In genomic region chr16:75099738-75100615, GRCh38 we compare ENCODE assay signal across 1 cellular context.
TF ChIP-seq lines count a peak whose summit lies in the region.

No MANE protein-coding gene starts in this region.

TF ChIP-seq in K562, 482 proteins besides CTCF, POLR2A, EP300 and RAD21 (continued from another document and continues in another):
- no peak for TF ChIP-seq MBD1 (CRISPR knock-in tag; IDR thresholded peaks at IDR 0.05)
- TF ChIP-seq SREBF2 (CRISPR knock-in tag; IDR thresholded peaks at IDR 0.05), result no peak
- no peak for TF ChIP-seq MLLT1 (IDR thresholded peaks at IDR 0.05)
- TF ChIP-seq ZNF655 (CRISPR knock-in tag; IDR thresholded peaks at IDR 0.05), result no peak
- TF ChIP-seq ZBTB7A (IDR thresholded peaks at IDR 0.05; ENCODE audit: borderline replicate concordance, control insufficient read depth, low read depth, low read length), result no peak
- TF ChIP-seq MCM5 (IDR thresholded peaks at IDR 0.05; ENCODE audit: low read depth), result no peak
- no peak for TF ChIP-seq ZNF184 (CRISPR knock-in tag; IDR thresholded peaks at IDR 0.05)
- no peak for TF ChIP-seq RERE (CRISPR knock-in tag; IDR thresholded peaks at IDR 0.05; ENCODE audit: borderline replicate concordance)
- no peak for TF ChIP-seq SRSF3 (IDR thresholded peaks at IDR 0.05; ENCODE audit: insufficient read depth, low read length)
- TF ChIP-seq ZNF408 (CRISPR knock-in tag; IDR thresholded peaks at IDR 0.05; ENCODE audit: low read depth), result no peak
- TF ChIP-seq ATF2 (CRISPR knock-in tag; IDR thresholded peaks at IDR 0.05), result no peak
- TF ChIP-seq CAMTA2 (CRISPR knock-in tag; conservative IDR thresholded peaks at IDR 0.05), result no peak
- TF ChIP-seq ZNF175 (CRISPR knock-in tag; IDR thresholded peaks at IDR 0.05; ENCODE audit: low read depth), result 0 out of 2 replicates have a peak, but pooled peaks have one; percentile 53
- TF ChIP-seq GTF3C2 (IDR thresholded peaks at IDR 0.05; ENCODE audit: borderline replicate concordance, extremely low read depth, insufficient read length), result no peak
- no peak for TF ChIP-seq PKNOX1 (IDR thresholded peaks at IDR 0.05)
- no peak for TF ChIP-seq UBTF (IDR thresholded peaks at IDR 0.05; ENCODE audit: borderline replicate concordance in 1 of 2, low read depth in 2 of 2, low read length in 2 of 2)
- peak; percentile 71 for TF ChIP-seq GABPA (tag; conservative IDR thresholded peaks at IDR 0.05; ENCODE audit: low read depth)
- TF ChIP-seq TSHZ1 (CRISPR knock-in tag; IDR thresholded peaks at IDR 0.05), result no peak
- no peak for TF ChIP-seq KHSRP (IDR thresholded peaks at IDR 0.05)
- TF ChIP-seq E2F4 (CRISPR knock-in tag; IDR thresholded peaks at IDR 0.05; ENCODE audit: low read depth), result no peak
- TF ChIP-seq ZNF239 (CRISPR knock-in tag; IDR thresholded peaks at IDR 0.05), result no peak
- no peak for TF ChIP-seq RBM34 (IDR thresholded peaks at IDR 0.05; ENCODE audit: borderline replicate concordance, insufficient read depth, low read length)
- no peak for TF ChIP-seq GATA2 (CRISPR knock-in tag; IDR thresholded peaks at IDR 0.05)
- no peak for TF ChIP-seq NFATC3 (IDR thresholded peaks at IDR 0.05)
- TF ChIP-seq ETV1 (tag; conservative IDR thresholded peaks at IDR 0.05; ENCODE audit: low read depth), result peak; percentile 87
- no peak for TF ChIP-seq ZBTB26 (CRISPR knock-in tag; IDR thresholded peaks at IDR 0.05)
- TF ChIP-seq ZNF780A (CRISPR knock-in tag; IDR thresholded peaks at IDR 0.05), result no peak
- no peak for TF ChIP-seq DACH1 (IDR thresholded peaks at IDR 0.05; ENCODE audit: partially characterized antibody)
